Comparison of ENCODE assay signal across 1 cellular context in genomic region chr1:145978860-145979745, GRCh38.
TF ChIP-seq lines count a peak whose summit lies in the region.

No MANE protein-coding gene starts in this region.

TF ChIP-seq in K562, 482 proteins besides CTCF, POLR2A, EP300 and RAD21 (continued from another document):
- TF ChIP-seq RREB1 (CRISPR knock-in tag; IDR thresholded peaks at IDR 0.05) (peak; percentile 55; the same call in 1 of the 2 replicates), HMBOX1 (IDR thresholded peaks at IDR 0.05) (peak; percentile 89), ZC3H8 (IDR thresholded peaks at IDR 0.05) (no peak), XRCC5 (IDR thresholded peaks at IDR 0.05; ENCODE audit: low read depth, low read length) (no peak), SPI1 (IDR thresholded peaks at IDR 0.05; ENCODE audit: borderline replicate concordance, low read depth, low read length) (peak; percentile 76), SMAD4 (CRISPR knock-in tag; conservative IDR thresholded peaks at IDR 0.05) (peak; percentile 50; the same call in 1 of the 2 replicates), SMARCA4 (IDR thresholded peaks at IDR 0.05) (peak; percentile 76)
TF ChIP-seq in K562: peak in this region for 170.
